16 cellular contexts compared by ENCODE assay signal in genomic region chr2:3534251-3534814, GRCh38.
"Had no signal": no experiment of that assay in that cellular context is flagged by ENCODE, and none has a peak within 500 bp of the region (broad histone marks: within the 10 kb centered on the region; RNA-seq: fewer than 3 reads in every experiment).

No MANE protein-coding gene starts in this region.

- ATAC-seq: effector memory CD8-positive, alpha-beta T cell; naive thymus-derived CD4-positive, alpha-beta T cell; stimulated activated naive B cell treated with anti-CD40 and anti-IgM and Interleukin-4, amounts not matched to agents 10 μg/mL and 1 μg/mL and 100 μg/mL, for 72 hours had no signal

- H3K9me3 ChIP-seq: neutrophil, SK-N-SH, transverse colon had no signal

- H3K36me3 ChIP-seq: neutrophil, transverse colon had no signal

- H2AFZ ChIP-seq: parathyroid adenoma had no signal

- H3K27ac Mint-ChIP-seq: activated B cell treated with CpG ODN at 0.5 μM for 24 hours; activated CD4-positive, alpha-beta memory T cell treated with anti-CD3 and anti-CD28 coated beads for 36 hours; activated naive CD8-positive, alpha-beta T cell; activated T-helper 1 cell treated with anti-CD3 and anti-CD28 coated beads, Interleukin-12 subunit alpha, Interleukin-12 subunit beta, Interleukin-2, Interleukin-4 antibody, amounts not matched to agents 30 ng/mL and 10 ng/mL and 1 ng/mL, durations not matched to agents 14 hours and 24 hours and 36 hours; effector memory CD8-positive, alpha-beta T cell; naive thymus-derived CD4-positive, alpha-beta T cell; stimulated activated naive B cell treated with anti-CD40 and anti-IgM and Interleukin-4, amounts not matched to agents 10 μg/mL and 1 μg/mL and 100 μg/mL, for 72 hours; T-helper 2 cell treated with Interferon-gamma antibody and Interleukin-4, amounts not matched to agents 5 μg/mL and 100 μg/mL, for 36 hours had no signal

- H3K4me3 ChIP-seq: transverse colon had no signal

- H3K9me3 Mint-ChIP-seq: activated B cell treated with CpG ODN at 0.5 μM for 24 hours; activated CD4-positive, alpha-beta memory T cell treated with anti-CD3 and anti-CD28 coated beads for 36 hours; activated T-helper 1 cell treated with anti-CD3 and anti-CD28 coated beads, Interleukin-12 subunit alpha, Interleukin-12 subunit beta, Interleukin-2, Interleukin-4 antibody, amounts not matched to agents 30 ng/mL and 10 ng/mL and 1 ng/mL, durations not matched to agents 14 hours and 24 hours and 36 hours; effector memory CD8-positive, alpha-beta T cell; naive thymus-derived CD4-positive, alpha-beta T cell; stimulated activated naive B cell treated with anti-CD40 and anti-IgM and Interleukin-4, amounts not matched to agents 10 μg/mL and 1 μg/mL and 100 μg/mL, for 72 hours; T-helper 2 cell treated with Interferon-gamma antibody and Interleukin-4, amounts not matched to agents 5 μg/mL and 100 μg/mL, for 36 hours had no signal

- H3K27ac ChIP-seq: neutrophil, parathyroid adenoma had no signal

- H3K9ac ChIP-seq: parathyroid adenoma, SK-N-SH had no signal

- H3K79me2 ChIP-seq: parathyroid adenoma had no signal

- DNase-seq: activated B cell treated with CpG ODN at 0.5 μM for 24 hours; activated CD4-positive, alpha-beta memory T cell treated with anti-CD3 and anti-CD28 coated beads for 36 hours; activated CD4-positive, alpha-beta T cell treated with anti-CD3 and anti-CD28 coated beads for 4 hours; activated T-cell treated with anti-CD3 and anti-CD28 coated beads for 4 hours; effector memory CD8-positive, alpha-beta T cell; hippocampal formation; naive thymus-derived CD4-positive, alpha-beta T cell; SK-N-SH; stimulated activated naive B cell treated with anti-CD40 and anti-IgM and Interleukin-4, amounts not matched to agents 10 μg/mL and 1 μg/mL and 100 μg/mL, for 72 hours; substantia nigra; transverse colon had no signal

- H3K4me2 ChIP-seq: SK-N-SH had no signal

- H3K27me3 ChIP-seq: neutrophil, transverse colon had no signal

- H3K4me3 Mint-ChIP-seq: activated B cell treated with CpG ODN at 0.5 μM for 24 hours; activated CD4-positive, alpha-beta memory T cell treated with anti-CD3 and anti-CD28 coated beads for 36 hours; activated naive CD8-positive, alpha-beta T cell; activated T-helper 1 cell treated with anti-CD3 and anti-CD28 coated beads, Interleukin-12 subunit alpha, Interleukin-12 subunit beta, Interleukin-2, Interleukin-4 antibody, amounts not matched to agents 30 ng/mL and 10 ng/mL and 1 ng/mL, durations not matched to agents 14 hours and 24 hours and 36 hours; effector memory CD8-positive, alpha-beta T cell; naive thymus-derived CD4-positive, alpha-beta T cell; stimulated activated naive B cell treated with anti-CD40 and anti-IgM and Interleukin-4, amounts not matched to agents 10 μg/mL and 1 μg/mL and 100 μg/mL, for 72 hours; T-helper 2 cell treated with Interferon-gamma antibody and Interleukin-4, amounts not matched to agents 5 μg/mL and 100 μg/mL, for 36 hours had no signal

- H3K27me3 Mint-ChIP-seq: activated B cell treated with CpG ODN at 0.5 μM for 24 hours; activated CD4-positive, alpha-beta memory T cell treated with anti-CD3 and anti-CD28 coated beads for 36 hours; activated naive CD8-positive, alpha-beta T cell; effector memory CD8-positive, alpha-beta T cell; naive thymus-derived CD4-positive, alpha-beta T cell; stimulated activated naive B cell treated with anti-CD40 and anti-IgM and Interleukin-4, amounts not matched to agents 10 μg/mL and 1 μg/mL and 100 μg/mL, for 72 hours had no signal

- H3K36me3 Mint-ChIP-seq: activated naive CD8-positive, alpha-beta T cell had no signal
